11 cellular contexts compared by ENCODE assay signal in genomic region chr18:33074125-33074524, GRCh38.
"Had no signal": no experiment of that assay in that cellular context is flagged by ENCODE, and none has a peak within 500 bp of the region (broad histone marks: within the 10 kb centered on the region; RNA-seq: fewer than 3 reads in every experiment).

No MANE protein-coding gene starts in this region.

- H3K9ac ChIP-seq: GM23248 had no signal

- H2AFZ ChIP-seq: GM23248, GM23338 had no signal

- H3K4me3 Mint-ChIP-seq: GM23338, H9, HFFc6 had no signal

- H3K27ac Mint-ChIP-seq: GM23338, H9, HFFc6 had no signal

- H3K4me3 ChIP-seq: GM23248, GM23338, HAP-1 had no signal

- H3K4me1 ChIP-seq: HAP-1 had no signal

- H3K4me1 Mint-ChIP-seq: GM23338, H9 had no signal

- H3K4me2 ChIP-seq: GM23338 had no signal

- DNase-seq: GM23248, GOT3, H7, H9, HCEC 1CT, HFFc6 had no signal

- H3K9me3 Mint-ChIP-seq: GM23338, H9 had no signal

- H3K36me3 ChIP-seq: HAP-1 had no signal

- FAIRE-seq: H1, H54 had no signal

- ATAC-seq: GM23338, HCT116 had no signal

- H3K9me3 ChIP-seq: HAP-1 had no signal

- H3K27ac ChIP-seq: GM23248 had no signal
